1 cellular context compared by ENCODE assay signal in the genomic region with DNA sequence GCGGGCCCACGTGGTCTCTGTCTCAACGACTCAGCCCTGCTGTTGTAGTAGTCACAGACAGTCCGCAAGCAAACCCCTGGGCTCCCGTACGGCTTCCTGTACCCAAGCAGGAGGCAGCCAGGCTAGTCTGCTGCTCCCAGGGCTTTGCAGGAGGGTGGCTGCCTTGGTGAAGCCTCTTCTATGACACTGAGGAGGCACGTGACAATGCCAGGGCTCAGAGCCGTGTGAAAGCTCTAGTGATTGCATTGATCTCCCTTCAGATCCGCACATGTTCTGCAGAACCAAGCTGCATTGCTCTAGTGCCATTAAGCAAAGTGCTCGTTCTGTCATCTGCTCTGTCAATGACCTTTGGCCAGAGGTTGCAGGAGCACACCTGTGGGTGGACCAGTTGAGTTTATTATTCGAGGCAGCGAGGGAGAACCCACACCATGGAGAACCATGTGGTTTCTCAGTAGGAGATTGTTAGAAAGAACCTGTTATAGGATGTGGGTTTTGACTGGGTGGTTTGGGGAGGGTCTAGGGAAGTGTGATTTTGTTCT.
TF ChIP-seq lines count a peak whose summit lies in the region.

No MANE protein-coding gene starts in this region.

TF ChIP-seq in GM12878, 131 proteins besides CTCF, POLR2A, EP300 and RAD21 (continued from another document):
- TF ChIP-seq, protein P1, sequence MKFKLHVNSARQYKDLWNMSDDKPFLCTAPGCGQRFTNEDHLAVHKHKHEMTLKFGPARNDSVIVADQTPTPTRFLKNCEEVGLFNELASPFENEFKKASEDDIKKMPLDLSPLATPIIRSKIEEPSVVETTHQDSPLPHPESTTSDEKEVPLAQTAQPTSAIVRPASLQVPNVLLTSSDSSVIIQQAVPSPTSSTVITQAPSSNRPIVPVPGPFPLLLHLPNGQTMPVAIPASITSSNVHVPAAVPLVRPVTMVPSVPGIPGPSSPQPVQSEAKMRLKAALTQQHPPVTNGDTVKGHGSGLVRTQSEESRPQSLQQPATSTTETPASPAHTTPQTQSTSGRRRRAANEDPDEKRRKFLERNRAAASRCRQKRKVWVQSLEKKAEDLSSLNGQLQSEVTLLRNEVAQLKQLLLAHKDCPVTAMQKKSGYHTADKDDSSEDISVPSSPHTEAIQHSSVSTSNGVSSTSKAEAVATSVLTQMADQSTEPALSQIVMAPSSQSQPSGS (IDR thresholded peaks at IDR 0.05; ENCODE audit: low read length): no peak
- TF ChIP-seq BHLHE40 (IDR thresholded peaks at IDR 0.05; ENCODE audit: borderline replicate concordance in 1 of 2, low read depth in 2 of 2, low read length in 1 of 2) (peak in 1 of 2 experiments; percentile 47; a peak in 1 of 4 replicates), NR2F1 (conservative IDR thresholded peaks at IDR 0.05) (peak; percentile 25; the same call in 1 of the 2 replicates)
TF ChIP-seq in GM12878: peak in this region for 2.
